In genomic region chr2:119248751-119249150, GRCh38 we compare ENCODE assay signal across 20 cellular contexts. TPM values are rescaled to one million over a fixed set of nuclear protein-coding genes. Genes with fewer than 3 reads are reported as not detected.
"Had no signal": no experiment of that assay in that cellular context is flagged by ENCODE, and none has a peak within 500 bp of the region (broad histone marks: within the 10 kb centered on the region; RNA-seq: fewer than 3 reads in every experiment).

No MANE protein-coding gene starts in this region.

- H3K27ac Mint-ChIP-seq: activated CD4-positive, alpha-beta memory T cell treated with anti-CD3 and anti-CD28 coated beads, Interleukin-2, amount 10 ng/mL, durations not matched to agents 7 days and 5 days; activated naive CD4-positive, alpha-beta T cell treated with anti-CD3 and anti-CD28 coated beads, Interleukin-2, amount 50 U/mL, for 72 hours; activated T-helper 1 cell treated with anti-CD3 and anti-CD28 coated beads, Interleukin-12 subunit alpha, Interleukin-12 subunit beta, Interleukin-2, Interleukin-4 antibody, amounts not matched to agents 30 ng/mL and 10 ng/mL and 1 ng/mL, durations not matched to agents 14 hours and 24 hours and 36 hours; memory B cell; nephron progenitor cell; stimulated activated naive B cell treated with anti-CD40 and anti-IgM and Interleukin-4, amounts not matched to agents 10 μg/mL and 1 μg/mL and 100 μg/mL, for 72 hours; T-helper 1 cell treated with Interleukin-12 subunit alpha and Interleukin-12 subunit beta and Interleukin-4 antibody, amounts not matched to agents 30 μg/mL and 1 μg/mL, for 36 hours had no signal

- H3K4me1 ChIP-seq: breast epithelium, upper lobe of right lung had no signal

- H3K4me2 ChIP-seq: smooth muscle cell had no signal

- H3K36me3 Mint-ChIP-seq: activated naive CD4-positive, alpha-beta T cell treated with anti-CD3 and anti-CD28 coated beads, Interleukin-2, amount 50 U/mL, for 72 hours; stimulated activated naive B cell treated with anti-CD40 and anti-IgM and Interleukin-4, amounts not matched to agents 10 μg/mL and 1 μg/mL and 100 μg/mL, for 72 hours had no signal

- H3K36me3 ChIP-seq: breast epithelium, thoracic aorta, upper lobe of right lung had no signal

- ATAC-seq: left cardiac atrium; mucosa of descending colon; sciatic nerve; stimulated activated naive B cell treated with anti-CD40 and anti-IgM and Interleukin-4, amounts not matched to agents 10 μg/mL and 1 μg/mL and 100 μg/mL, for 72 hours; upper lobe of right lung had no signal

- H3K27me3 ChIP-seq: ascending aorta, breast epithelium, upper lobe of right lung had no signal

- H3K4me3 Mint-ChIP-seq: activated CD4-positive, alpha-beta memory T cell treated with anti-CD3 and anti-CD28 coated beads, Interleukin-2, amount 10 ng/mL, durations not matched to agents 7 days and 5 days; activated T-helper 1 cell treated with anti-CD3 and anti-CD28 coated beads, Interleukin-12 subunit alpha, Interleukin-12 subunit beta, Interleukin-2, Interleukin-4 antibody, amounts not matched to agents 30 ng/mL and 10 ng/mL and 1 ng/mL, durations not matched to agents 14 hours and 24 hours and 36 hours; memory B cell; nephron progenitor cell; stimulated activated naive B cell treated with anti-CD40 and anti-IgM and Interleukin-4, amounts not matched to agents 10 μg/mL and 1 μg/mL and 100 μg/mL, for 72 hours; T-helper 1 cell treated with Interleukin-12 subunit alpha and Interleukin-12 subunit beta and Interleukin-4 antibody, amounts not matched to agents 30 μg/mL and 1 μg/mL, for 36 hours had no signal

- H3K27ac ChIP-seq: ascending aorta, breast epithelium, thoracic aorta, upper lobe of right lung had no signal

- DNase-seq: activated CD4-positive, alpha-beta memory T cell treated with anti-CD3 and anti-CD28 coated beads, Interleukin-2, amount 10 ng/mL, durations not matched to agents 7 days and 5 days; activated CD4-positive, CD25-positive, alpha-beta regulatory T cell; erythroblast; hippocampal formation; left cardiac atrium; mucosa of descending colon; nephron progenitor cell; stimulated activated CD4-positive, alpha-beta T cell treated with anti-CD3 and anti-CD28 coated beads, Interleukin-15, amount 100 ng/mL, for 24 hours; stimulated activated naive B cell treated with anti-CD40 and anti-IgM and Interleukin-4, amounts not matched to agents 10 μg/mL and 1 μg/mL and 100 μg/mL, for 72 hours had no signal

- H3K4me3 ChIP-seq: ascending aorta, breast epithelium, mucosa of descending colon, smooth muscle cell, thoracic aorta, upper lobe of right lung had no signal

- H3K27me3 Mint-ChIP-seq: activated CD4-positive, alpha-beta memory T cell treated with anti-CD3 and anti-CD28 coated beads, Interleukin-2, amount 10 ng/mL, durations not matched to agents 7 days and 5 days; memory B cell; stimulated activated naive B cell treated with anti-CD40 and anti-IgM and Interleukin-4, amounts not matched to agents 10 μg/mL and 1 μg/mL and 100 μg/mL, for 72 hours had no signal

- H3K9me3 Mint-ChIP-seq: activated CD4-positive, alpha-beta memory T cell treated with anti-CD3 and anti-CD28 coated beads, Interleukin-2, amount 10 ng/mL, durations not matched to agents 7 days and 5 days; activated naive CD4-positive, alpha-beta T cell treated with anti-CD3 and anti-CD28 coated beads, Interleukin-2, amount 50 U/mL, for 72 hours; activated T-helper 1 cell treated with anti-CD3 and anti-CD28 coated beads, Interleukin-12 subunit alpha, Interleukin-12 subunit beta, Interleukin-2, Interleukin-4 antibody, amounts not matched to agents 30 ng/mL and 10 ng/mL and 1 ng/mL, durations not matched to agents 14 hours and 24 hours and 36 hours; T-helper 1 cell treated with Interleukin-12 subunit alpha and Interleukin-12 subunit beta and Interleukin-4 antibody, amounts not matched to agents 30 μg/mL and 1 μg/mL, for 36 hours had no signal

- H3K9me3 ChIP-seq: breast epithelium, mucosa of descending colon, thoracic aorta, upper lobe of right lung had no signal

- H3K4me1 Mint-ChIP-seq: activated CD4-positive, alpha-beta memory T cell treated with anti-CD3 and anti-CD28 coated beads, Interleukin-2, amount 10 ng/mL, durations not matched to agents 7 days and 5 days; memory B cell had no signal

RNA-seq across cellular contexts. Expression of gene STEAP3, which starts 25.1 kb away (rescaled TPM):
- total RNA-seq: activated CD4-positive, alpha-beta memory T cell treated with anti-CD3 and anti-CD28 coated beads, Interleukin-2, amount 10 ng/mL, durations not matched to agents 7 days and 5 days; occipital lobe had no signal
